In genomic region chr11:105034494-105035261, GRCh38 we compare ENCODE assay signal across 8 cellular contexts. TPM values are rescaled to one million over a fixed set of nuclear protein-coding genes. Genes with fewer than 3 reads are reported as not detected.
DNase-seq lines count a peak whose midpoint lies in the region; ATAC-seq and TF ChIP-seq lines count a peak whose summit lies in the region.
"Not testable (repeated sequence)": the region's sequence is repeated elsewhere in the genome, so short reads cannot be mapped to it uniquely, and the experiment has no call there.

Gene CASP1, minus strand, starts transcription at chr11:105035144. Its CDS starts 31 bp downstream, at chr11:105035113.

- peak within 1 kb of the TSS; percentile 70 for H2AFZ ChIP-seq in DND-41 (ENCODE audit: low read depth, low read length)
- H2AFZ ChIP-seq in OCI-LY3 (ENCODE audit: low read depth, low read length), result peak within 1 kb of the TSS; percentile 74; the same call in 1 of the 2 replicates

- peak; percentile 65 for DNase-seq in DND-41
- peak; percentile 44 for DNase-seq in epithelial cell of prostate (ENCODE audit: low read depth, low spot score)
- not testable (repeated sequence) for DNase-seq in mesenteric fat pad (ENCODE audit: low spot score)

- H3K4me1 ChIP-seq in DND-41 (ENCODE audit: insufficient read depth, low read length), result peaks cover 43% of the 10 kb centered on the region
- H3K4me1 ChIP-seq in OCI-LY3 (ENCODE audit: low read length), result not testable (repeated sequence)

- H4K20me1 ChIP-seq in DND-41 (ENCODE audit: insufficient read depth, low read length); OCI-LY3 (ENCODE audit: insufficient read depth, low read length): not testable (repeated sequence)

- not testable (repeated sequence) for H3K27me3 ChIP-seq in DND-41 (ENCODE audit: insufficient read depth, low read length, poor library complexity); OCI-LY3 (ENCODE audit: low read depth, low read length)

- not testable (repeated sequence) for H3K79me2 ChIP-seq in DND-41 (ENCODE audit: insufficient read depth, low read length); OCI-LY3 (ENCODE audit: low read length)

- H3K27ac Mint-ChIP-seq in activated T-helper 17 cell treated with anti-CD3 and anti-CD28 coated beads, Interleukin-2, amount 50 U/mL, for 72 hours, result peak within 1 kb of the TSS; percentile 88
- H3K27ac Mint-ChIP-seq in stimulated activated memory B cell treated with anti-CD40 and anti-IgM and Interleukin-4, amounts not matched to agents 10 μg/mL and 1 μg/mL and 100 μg/mL, for 72 hours, result peak within 1 kb of the TSS; percentile 89

- peaks cover 17% of the 10 kb centered on the region for H3K36me3 ChIP-seq in DND-41 (ENCODE audit: insufficient read depth, low read length)
- H3K36me3 ChIP-seq in OCI-LY3 (replicated peaks; ENCODE audit: low read depth, low read length), result not testable (repeated sequence)

- not testable (repeated sequence) for H3K9me3 ChIP-seq in DND-41 (ENCODE audit: insufficient read depth, low read length, severe bottlenecking); OCI-LY3 (ENCODE audit: insufficient read depth, low read length)

- ATAC-seq in DND-41 (ENCODE audit: insufficient read depth, low read depth), result peak; percentile 89
- ATAC-seq in GM19468 (IDR thresholded peaks at IDR 0.05; ENCODE audit: extremely low read depth, unreplicated experiment), result peak; percentile 88
- ATAC-seq in HG03108 (IDR thresholded peaks at IDR 0.05; ENCODE audit: unreplicated experiment), result peak; percentile 89
- peak; percentile 84 for ATAC-seq in activated T-helper 17 cell treated with anti-CD3 and anti-CD28 coated beads, Interleukin-2, amount 50 U/mL, for 72 hours (replicated peaks)
- peak; percentile 84 for ATAC-seq in stimulated activated memory B cell treated with anti-CD40 and anti-IgM and Interleukin-4, amounts not matched to agents 10 μg/mL and 1 μg/mL and 100 μg/mL, for 72 hours

- H3K4me2 ChIP-seq in DND-41 (ENCODE audit: insufficient read depth, low read length) (peak within 1 kb of the TSS; percentile 59), OCI-LY3 (ENCODE audit: low read length) (peak within 1 kb of the TSS; percentile 68)

- peak within 1 kb of the TSS; percentile 87 for H3K4me3 Mint-ChIP-seq in activated T-helper 17 cell treated with anti-CD3 and anti-CD28 coated beads, Interleukin-2, amount 50 U/mL, for 72 hours
- peak within 1 kb of the TSS; percentile 81 for H3K4me3 Mint-ChIP-seq in stimulated activated memory B cell treated with anti-CD40 and anti-IgM and Interleukin-4, amounts not matched to agents 10 μg/mL and 1 μg/mL and 100 μg/mL, for 72 hours

- peak within 1 kb of the TSS; percentile 93 for H3K27ac ChIP-seq in DND-41 (ENCODE audit: low read length)
- H3K27ac ChIP-seq in OCI-LY3 (ENCODE audit: low read length), result not testable (repeated sequence)
- peak within 1 kb of the TSS; percentile 62 for H3K27ac ChIP-seq in epithelial cell of prostate

- H3K4me1 Mint-ChIP-seq in activated T-helper 17 cell treated with anti-CD3 and anti-CD28 coated beads, Interleukin-2, amount 50 U/mL, for 72 hours, result peaks cover 30% of the 10 kb centered on the region
- peaks cover 42% of the 10 kb centered on the region for H3K4me1 Mint-ChIP-seq in stimulated activated memory B cell treated with anti-CD40 and anti-IgM and Interleukin-4, amounts not matched to agents 10 μg/mL and 1 μg/mL and 100 μg/mL, for 72 hours

- not testable (repeated sequence) for TF ChIP-seq CTCF in DND-41 (IDR thresholded peaks at IDR 0.05; ENCODE audit: borderline replicate concordance, extremely low read depth, low read length, poor library complexity, severe bottlenecking); OCI-LY3 (IDR thresholded peaks at IDR 0.05; ENCODE audit: low read depth, low read length)

- peak within 1 kb of the TSS; percentile 62 for H3K9ac ChIP-seq in DND-41 (ENCODE audit: low read depth, low read length)
- H3K9ac ChIP-seq in OCI-LY3 (ENCODE audit: low read length), result not testable (repeated sequence)

- H3K36me3 Mint-ChIP-seq in activated T-helper 17 cell treated with anti-CD3 and anti-CD28 coated beads, Interleukin-2, amount 50 U/mL, for 72 hours (ENCODE audit: low read depth), result peaks cover 29% of the 10 kb centered on the region
- H3K36me3 Mint-ChIP-seq in stimulated activated memory B cell treated with anti-CD40 and anti-IgM and Interleukin-4, amounts not matched to agents 10 μg/mL and 1 μg/mL and 100 μg/mL, for 72 hours, result peaks cover 36% of the 10 kb centered on the region

- H3K4me3 ChIP-seq in DND-41 (ENCODE audit: low read depth in 1 of 2, low read length in 2 of 2), result peak within 1 kb of the TSS; percentile 20 to 53; a peak in 3 of 4 replicates
- H3K4me3 ChIP-seq in OCI-LY3 (ENCODE audit: low read length), result peak within 1 kb of the TSS; percentile 56

- not testable (repeated sequence) for H3K27me3 Mint-ChIP-seq in activated T-helper 17 cell treated with anti-CD3 and anti-CD28 coated beads, Interleukin-2, amount 50 U/mL, for 72 hours; stimulated activated memory B cell treated with anti-CD40 and anti-IgM and Interleukin-4, amounts not matched to agents 10 μg/mL and 1 μg/mL and 100 μg/mL, for 72 hours

- H3K9me3 Mint-ChIP-seq in activated T-helper 17 cell treated with anti-CD3 and anti-CD28 coated beads, Interleukin-2, amount 50 U/mL, for 72 hours, result peaks cover 10% of the 10 kb centered on the region
- H3K9me3 Mint-ChIP-seq in stimulated activated memory B cell treated with anti-CD40 and anti-IgM and Interleukin-4, amounts not matched to agents 10 μg/mL and 1 μg/mL and 100 μg/mL, for 72 hours, result not testable (repeated sequence)

RNA-seq across cellular contexts. Expression of gene CASP1, which starts in this region (rescaled TPM):
- total RNA-seq in activated T-helper 17 cell treated with anti-CD3 and anti-CD28 coated beads, Interleukin-2, amount 50 U/mL, for 72 hours, result 10 to 100 TPM; 39.5 to 59.9 TPM
- 25.0 TPM for total RNA-seq in mesenteric fat pad
